10 cellular contexts compared by ENCODE assay signal in the genomic region with DNA sequence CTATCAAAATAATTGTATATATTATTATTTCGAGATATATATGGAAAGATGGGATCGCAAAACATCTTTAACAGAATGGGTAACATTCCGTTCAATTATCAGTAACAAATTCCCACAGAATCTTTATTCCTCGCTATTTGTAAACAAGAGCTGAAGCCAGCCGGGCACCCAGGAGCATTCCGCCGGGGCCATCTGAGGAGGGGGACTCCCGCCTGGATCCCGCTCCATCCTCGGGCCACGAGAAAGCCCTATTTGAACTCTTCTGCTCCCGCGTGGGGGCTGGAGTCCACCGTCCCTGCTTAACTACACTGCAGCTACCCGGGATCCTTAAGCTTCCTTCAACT. TPM values are rescaled to one million over a fixed set of nuclear protein-coding genes. Genes with fewer than 3 reads are reported as not detected.
DNase-seq lines count a peak whose midpoint lies in the region; ATAC-seq and TF ChIP-seq lines count a peak whose summit lies in the region.
"Had no signal": no experiment of that assay in that cellular context is flagged by ENCODE, and none has a peak within 500 bp of the region (broad histone marks: within the 10 kb centered on the region; RNA-seq: fewer than 3 reads in every experiment).

No MANE protein-coding gene starts in this region.

- WGBS in heart left ventricle, 4 donors = 4 to 7% (median 4%) methylated on average over 14 to 15 of the region's 15 CpGs

- intact Hi-C loops in heart left ventricle (cut with DNase I) (no loop called here), Right ventricle myocardium superior (cut with DNase I) (no loop called here), upper lobe of right lung (cut with DNase I) (no loop called here)

- peaks cover 7 to 41% (median 11%) of the 10 kb centered on the region in 9 donors for H3K27me3 ChIP-seq in heart left ventricle
- H3K27me3 ChIP-seq in upper lobe of right lung = peaks cover 27% of the 10 kb centered on the region

- peak overlapping the region; percentile 57 for H3K4me3 Mint-ChIP-seq in mesothelial cell of epicardium

- H3K9me3 Mint-ChIP-seq in mesothelial cell of epicardium = peaks cover 8% of the 10 kb centered on the region

- H3K9me3 ChIP-seq in heart left ventricle = peaks cover 0 to 8% (median 0%) of the 10 kb centered on the region in 12 donors
- H3K9me3 ChIP-seq in upper lobe of right lung = no peaks in the 10 kb centered on the region
- H3K9me3 ChIP-seq: adrenal gland had no signal

- DNase-seq in heart left ventricle (peak in 2 of 5 donors; percentile 28), Right ventricle myocardium superior (no peak), cerebellum (ENCODE audit: low spot score) (peak; percentile 31), mesothelial cell of epicardium (ENCODE audit: low spot score in 2 of 2, unreplicated experiment in 2 of 2) (peak in 1 of 2 experiments; percentile 39), upper lobe of right lung (no peak), LoVo (ENCODE audit: low spot score) (no peak), HCEC 1CT (no peak)

- no peaks in the 10 kb centered on the region for H3K36me3 ChIP-seq in heart left ventricle
- no peaks in the 10 kb centered on the region for H3K36me3 ChIP-seq in upper lobe of right lung
- H3K36me3 ChIP-seq: adrenal gland had no signal

- H3K27ac ChIP-seq in heart left ventricle (peak overlapping the region in 6 of 12 donors; percentile 9 to 78 (median 70)), upper lobe of right lung (no peak overlapping the region)
- H3K27ac ChIP-seq: KMS-11 had no signal

- peaks cover 20% of the 10 kb centered on the region for H3K4me1 Mint-ChIP-seq in mesothelial cell of epicardium

- TF ChIP-seq CTCF in heart left ventricle (IDR thresholded peaks at IDR 0.05) = no peak
- TF ChIP-seq CTCF in mesothelial cell of epicardium (IDR thresholded peaks at IDR 0.05; ENCODE audit: unreplicated experiment) = no peak
- no peak for TF ChIP-seq CTCF in upper lobe of right lung (IDR thresholded peaks at IDR 0.05)

- no peaks in the 10 kb centered on the region for H3K36me3 Mint-ChIP-seq in mesothelial cell of epicardium

- no peak for ATAC-seq in heart left ventricle
- ATAC-seq in Right ventricle myocardium superior (ENCODE audit: poor library complexity) = no peak
- ATAC-seq in upper lobe of right lung = no peak
- no peak for ATAC-seq in GM18502 (IDR thresholded peaks at IDR 0.05; ENCODE audit: poor library complexity, unreplicated experiment)

- H3K27ac Mint-ChIP-seq in mesothelial cell of epicardium = no peak overlapping the region

- H3K4me1 ChIP-seq in heart left ventricle (peaks cover 0 to 25% (median 13%) of the 10 kb centered on the region in 12 donors), upper lobe of right lung (peaks cover 14% of the 10 kb centered on the region)

- peaks cover 43% of the 10 kb centered on the region for H3K27me3 Mint-ChIP-seq in mesothelial cell of epicardium (ENCODE audit: low read depth)

- H3K4me3 ChIP-seq in heart left ventricle = peak overlapping the region; percentile 47 to 84 (median 64)
- H3K4me3 ChIP-seq in upper lobe of right lung = peak overlapping the region; percentile 75

- no peak for TF ChIP-seq POLR2A in heart left ventricle (IDR thresholded peaks at IDR 0.05)

RNA-seq across cellular contexts. Expression of a gene that starts 0.7 kb away (rescaled TPM):
- 1 to 10 TPM; 1.2 to 4.3 (median 2.1) TPM for total RNA-seq in heart left ventricle
- 1 to 10 TPM; 1.1 to 2.6 TPM for polyA plus RNA-seq in heart left ventricle
- 1.4 TPM for total RNA-seq in Right ventricle myocardium superior
- total RNA-seq in cerebellum = 12.6 TPM
- 3.1 to 3.8 TPM (median 3.3 TPM) in 3 replicates for total RNA-seq in mesothelial cell of epicardium
- total RNA-seq in upper lobe of right lung = 4.6 TPM

RNA-seq across cellular contexts. Expression of a gene that starts 14.5 kb away (rescaled TPM):
- total RNA-seq in heart left ventricle (10 to 100 TPM; 16.9 to 44.8 (median 23.0) TPM), Right ventricle myocardium superior (21.2 TPM), cerebellum (29.5 TPM), mesothelial cell of epicardium (52.8 to 54.2 TPM (median 53.9 TPM) in 3 replicates), upper lobe of right lung (34.7 TPM)
- 10 to 100 TPM; 19.8 to 40.7 TPM for polyA plus RNA-seq in heart left ventricle
